Comparison of ENCODE assay signal across 9 cellular contexts in genomic region chr2:101267671-101268656, GRCh38. TPM values are rescaled to one million over a fixed set of nuclear protein-coding genes. Genes with fewer than 3 reads are reported as not detected.
DNase-seq lines count a peak whose midpoint lies in the region; ATAC-seq, FAIRE-seq and TF ChIP-seq lines count a peak whose summit lies in the region.
"Had no signal": no experiment of that assay in that cellular context is flagged by ENCODE, and none has a peak within 500 bp of the region (broad histone marks: within the 10 kb centered on the region; RNA-seq: fewer than 3 reads in every experiment).

No MANE protein-coding gene starts in this region.

- in situ Hi-C loops in K562 (cut with MboI): no loop called here

- FAIRE-seq in K562 (lab: Jason Lieb, UNC) (peak; percentile 6), small intestine (lab: Jason Lieb, UNC) (no peak)

- no peaks in the 10 kb centered on the region for H3K9me3 ChIP-seq in K562 (replicated peaks; ENCODE audit: control insufficient read depth, insufficient read depth, low read depth, low read length)
- no peaks in the 10 kb centered on the region for H3K9me3 ChIP-seq in stomach
- no peaks in the 10 kb centered on the region for H3K9me3 ChIP-seq in small intestine (ENCODE audit: control insufficient read depth, low read depth)
- H3K9me3 ChIP-seq: ascending aorta had no signal

- intact Hi-C loops in K562 (cut with micrococcal nuclease): no loop called here
- intact Hi-C loops in stomach (cut with DNase I; ENCODE audit: low total_unique reads): no loop called here

- no peak for TF ChIP-seq RAD21 in K562 (CRISPR knock-in tag; conservative IDR thresholded peaks at IDR 0.05 in 1 of 2, IDR thresholded peaks at IDR 0.05 in 1 of 2)

- TF ChIP-seq POLR2A in K562 (conservative IDR thresholded peaks at IDR 0.05) (no peak), stomach (IDR thresholded peaks at IDR 0.05) (no peak)

- no peaks in the 10 kb centered on the region for H3K9me3 Mint-ChIP-seq in activated T-cell treated with anti-CD3 and anti-CD28 coated beads, Interleukin-2, amount 50 U/mL, for 24 hours

- POLR2A ChIA-PET in K562 (lab: Yijun Ruan, JAX): interaction anchor here (1.4 kb wide), 1 partner anchor 12 kb away, joined by 3 read pairs; no protein-coding TSS in a partner anchor

- H3K36me3 ChIP-seq in K562 (ENCODE audit: control insufficient read depth, insufficient read depth, low read length) (peaks cover 93% of the 10 kb centered on the region), stomach (peaks cover 52 to 100% (median 100%) of the 10 kb centered on the region in 4 donors), small intestine (ENCODE audit: control insufficient read depth in 2 of 2, insufficient read depth in 2 of 2, low read length in 2 of 2) (peaks cover 10 to 19% of the 10 kb centered on the region in 2 donors)

- H3K4me1 Mint-ChIP-seq in activated T-cell treated with anti-CD3 and anti-CD28 coated beads, Interleukin-2, amount 50 U/mL, for 24 hours (ENCODE audit: low read depth): peaks cover 69% of the 10 kb centered on the region

- H3K27me3 ChIP-seq in K562 (ENCODE audit: control insufficient read depth in 2 of 2, insufficient read depth in 2 of 2, low read length in 2 of 2) (no peaks in the 10 kb centered on the region), stomach (no peaks in the 10 kb centered on the region), small intestine (ENCODE audit: control insufficient read depth in 2 of 2, insufficient read depth in 2 of 2, low read length in 2 of 2) (no peaks in the 10 kb centered on the region)
- H3K27me3 ChIP-seq: ascending aorta had no signal

- H3K4me3 ChIP-seq in K562: no peak overlapping the region
- H3K4me3 ChIP-seq in stomach: no peak overlapping the region
- no peak overlapping the region for H3K4me3 ChIP-seq in small intestine (ENCODE audit: low read depth in 1 of 2, low read length in 2 of 2)
- H3K4me3 ChIP-seq: ascending aorta had no signal

- H3K9me1 ChIP-seq in K562 (ENCODE audit: control insufficient read depth, insufficient read depth, low read length): no peaks in the 10 kb centered on the region

- no peaks in the 10 kb centered on the region for H4K20me1 ChIP-seq in K562 (replicated peaks; ENCODE audit: control insufficient read depth, insufficient read depth, low read length)

- no peak for DNase-seq in activated T-cell treated with anti-CD3 and anti-CD28 coated beads, Interleukin-2, amount 50 U/mL, for 24 hours
- no peak for DNase-seq in activated T-cell treated with anti-CD3 and anti-CD28 coated beads, Interleukin-2, amount 50 U/mL, for 1 hour
- no peak for DNase-seq in K562 (ENCODE audit: extremely low read depth in 1 of 4, low spot score in 3 of 4)
- no peak for DNase-seq in stomach
- DNase-seq in medulla oblongata (ENCODE audit: extremely low spot score): no peak
- DNase-seq in pons (ENCODE audit: low spot score): no peak
- DNase-seq in small intestine: no peak

- H3K79me2 ChIP-seq in K562 (ENCODE audit: control insufficient read depth, insufficient read depth, low read length): no peaks in the 10 kb centered on the region

- no peaks in the 10 kb centered on the region for H3K27me3 Mint-ChIP-seq in activated T-cell treated with anti-CD3 and anti-CD28 coated beads, Interleukin-2, amount 50 U/mL, for 24 hours

- CTCF ChIA-PET in K562 (lab: Yijun Ruan, JAX; ENCODE audit: low intra/inter-chr PET ratio): no interaction called here

- H2AFZ ChIP-seq in K562 (ENCODE audit: low read depth, low read length): no peak overlapping the region

- H3K9ac ChIP-seq in K562 (ENCODE audit: insufficient read depth in 1 of 2, low read depth in 2 of 2, low read length in 2 of 2): no peak overlapping the region

- 84% methylated on average over 15 of the region's 15 CpGs for WGBS in K562 (ENCODE audit: insufficient coverage, low coverage, missing lambda C conversion rate)
- WGBS in stomach, 5 donors: 41 to 56% (median 43%) methylated on average over 15 of the region's 15 CpGs
- WGBS in small intestine, 3 donors: 53 to 64% (median 53%) methylated on average over 15 of the region's 15 CpGs

- peak; percentile 57 for ATAC-seq in HG03064 (IDR thresholded peaks at IDR 0.05; ENCODE audit: low read depth, unreplicated experiment)
- no peak for ATAC-seq in K562

- TF ChIP-seq CTCF in K562 (IDR thresholded peaks at IDR 0.05 in 2 of 3, conservative IDR thresholded peaks at IDR 0.05 in 1 of 3; ENCODE audit: insufficient read depth in 2 of 3, low read depth in 1 of 3, low read length in 3 of 3) (no peak), stomach (IDR thresholded peaks at IDR 0.05) (no peak)

- peak overlapping the region; percentile 85 for H3K27ac Mint-ChIP-seq in activated T-cell treated with anti-CD3 and anti-CD28 coated beads, Interleukin-2, amount 50 U/mL, for 24 hours

- H3K36me3 Mint-ChIP-seq in activated T-cell treated with anti-CD3 and anti-CD28 coated beads, Interleukin-2, amount 50 U/mL, for 24 hours (ENCODE audit: low read depth): peaks cover 93% of the 10 kb centered on the region

- no peak overlapping the region for H3K4me2 ChIP-seq in K562 (ENCODE audit: insufficient read depth, low read length)

- H3K27ac ChIP-seq in K562 (ENCODE audit: extremely low read depth, low read depth, low read length): no peak overlapping the region
- H3K27ac ChIP-seq in stomach: peak overlapping the region in 3 of 5 donors; percentile 21 to 43 (median 34)
- H3K27ac ChIP-seq in small intestine (ENCODE audit: low read depth in 1 of 2, low read length in 1 of 2): no peak overlapping the region
- H3K27ac ChIP-seq: ascending aorta had no signal

- H3K4me1 ChIP-seq in K562 (replicated peaks in 1 of 2; ENCODE audit: control insufficient read depth in 2 of 2, insufficient read depth in 2 of 2, low read length in 2 of 2) (no peaks in the 10 kb centered on the region), stomach (peaks cover 7 to 47% (median 28%) of the 10 kb centered on the region in 4 donors), small intestine (ENCODE audit: control insufficient read depth in 2 of 2, insufficient read depth in 1 of 2, low read depth in 1 of 2, low read length in 1 of 2) (no peaks in the 10 kb centered on the region)
- H3K4me1 ChIP-seq: ascending aorta had no signal

- no TSS peak for BruUV-seq in K562 (replicated peaks; lab: Mats Ljungman, UMichigan)

- H3K4me3 Mint-ChIP-seq in activated T-cell treated with anti-CD3 and anti-CD28 coated beads, Interleukin-2, amount 50 U/mL, for 24 hours: no peak overlapping the region

- TF ChIP-seq EP300 in K562 (IDR thresholded peaks at IDR 0.05; ENCODE audit: low read length) (no peak), stomach (IDR thresholded peaks at IDR 0.05) (no peak)

TF ChIP-seq in K562, 482 proteins besides CTCF, POLR2A, EP300 and RAD21:
- TF ChIP-seq TCFL5 (CRISPR knock-in tag; conservative IDR thresholded peaks at IDR 0.05) (no peak), POLR2G (IDR thresholded peaks at IDR 0.05; ENCODE audit: low read depth, low read length) (0 out of 2 replicates have a peak, but pooled peaks have one; percentile 16)

RNA-seq across cellular contexts. Expression of gene CNOT11, which starts 15.3 kb away (rescaled TPM):
- 56.3 and 58.9 TPM in 2 replicates for total RNA-seq in K562 (2011; cell fraction: chromatin; rRNA removed; ENCODE audit: low replicate concordance)
- 33.7 and 34.5 TPM in 2 replicates for total RNA-seq in K562 (2011; cell fraction: nucleolus; rRNA removed)
- 34.8 and 41.8 TPM in 2 replicates for total RNA-seq in K562 (2011; cell fraction: nucleoplasm; rRNA removed)
- 44.2 and 59.8 TPM in 2 replicates for total RNA-seq in K562 (2014; rRNA removed)
- 64.2 and 70.6 TPM in 2 replicates for total RNA-seq in K562 (2014; rRNA removed; fragmentation: Illumina TruSeq; extraction: Trizol)
- total RNA-seq in K562 (2015; rRNA removed; fragmentation: Illumina TruSeq; extraction: Trizol): 91.9 and 92.9 TPM in 2 replicates
- total RNA-seq in K562 (2021): 61.5 and 66.2 TPM in 2 replicates
- polyA plus RNA-seq in K562 (2011; rRNA removed): 89.1 and 105 TPM in 2 replicates
- 53.5 and 79.9 TPM in 2 replicates for polyA plus RNA-seq in K562 (2011; cell fraction: cytosol; rRNA removed)
- 150 and 160 TPM in 2 replicates for polyA plus RNA-seq in K562 (2011; cell fraction: nucleus; rRNA removed)
- polyA plus RNA-seq in K562 (2012): 41.6 and 49.2 TPM in 2 replicates
- polyA plus RNA-seq in K562 (2014; fragmentation: Illumina TruSeq; extraction: Trizol): 114 and 163 TPM in 2 replicates
- polyA plus RNA-seq in K562 (2014; fragmentation: Nextera tagmentation; extraction: Ambion mirVana): 10 to 100 TPM; 12.7 to 13.2 TPM
- polyA plus RNA-seq in K562 (2014; rRNA removed): 54.2 and 62.2 TPM in 2 replicates
- 84.0 and 119 TPM in 2 replicates for polyA minus RNA-seq in K562 (2011; rRNA and poly(A)+ RNA removed)
- 43.2 and 58.7 TPM in 2 replicates for polyA minus RNA-seq in K562 (2011; cell fraction: cytosol; rRNA and poly(A)+ RNA removed)
- 18.7 and 22.2 TPM in 2 replicates for polyA minus RNA-seq in K562 (2011; cell fraction: nucleus; rRNA and poly(A)+ RNA removed)
- total RNA-seq in stomach: 10 to 100 TPM in 4 of 5 donors, 1 to 10 TPM in 1; 9.3 to 71.4 (median 25.3) TPM
- polyA plus RNA-seq in stomach: 10 to 100 TPM; 16.1 to 26.6 (median 21.3) TPM
- polyA plus RNA-seq in small intestine: 10 to 100 TPM; 22.4 to 29.5 (median 26.2) TPM

RNA-seq across cellular contexts. Expression of gene RNF149, which starts 40.5 kb away (rescaled TPM):
- total RNA-seq in K562 (2011; cell fraction: chromatin; rRNA removed; ENCODE audit: low replicate concordance): 82.0 and 197 TPM in 2 replicates
- 55.7 and 63.3 TPM in 2 replicates for total RNA-seq in K562 (2011; cell fraction: nucleolus; rRNA removed)
- 101 and 175 TPM in 2 replicates for total RNA-seq in K562 (2011; cell fraction: nucleoplasm; rRNA removed)
- total RNA-seq in K562 (2014; rRNA removed) (24.1 and 25.3 TPM in 2 replicates), K562 (2014; rRNA removed; fragmentation: Illumina TruSeq; extraction: Trizol) (31.5 and 36.1 TPM in 2 replicates), K562 (2015; rRNA removed; fragmentation: Illumina TruSeq; extraction: Trizol) (23.3 and 28.3 TPM in 2 replicates), K562 (2021) (21.8 and 22.8 TPM in 2 replicates), stomach (100 to 1,000 TPM in 1 of 5 donors, 10 to 100 TPM in 4; 25.7 to 154 (median 48.4) TPM)
- polyA plus RNA-seq in K562 (2011; rRNA removed) (27.2 and 28.4 TPM in 2 replicates), K562 (2014; fragmentation: Illumina TruSeq; extraction: Trizol) (17.7 and 21.3 TPM in 2 replicates), K562 (2014; fragmentation: Nextera tagmentation; extraction: Ambion mirVana) (1 to 10 TPM; 9.0 to 9.5 TPM), K562 (2014; rRNA removed) (21.0 and 23.3 TPM in 2 replicates), stomach (10 to 100 TPM; 14.8 to 34.9 (median 17.6) TPM), small intestine (10 to 100 TPM; 23.0 to 32.7 (median 24.4) TPM)
- polyA plus RNA-seq in K562 (2011; cell fraction: cytosol; rRNA removed): 8.5 and 12.5 TPM in 2 replicates
- polyA plus RNA-seq in K562 (2011; cell fraction: nucleus; rRNA removed): 34.9 and 38.9 TPM in 2 replicates
- polyA plus RNA-seq in K562 (2012): 12.4 and 17.9 TPM in 2 replicates
- 31.2 and 33.4 TPM in 2 replicates for polyA minus RNA-seq in K562 (2011; rRNA and poly(A)+ RNA removed)
- 11.4 and 13.9 TPM in 2 replicates for polyA minus RNA-seq in K562 (2011; cell fraction: cytosol; rRNA and poly(A)+ RNA removed)
- 25.7 and 42.1 TPM in 2 replicates for polyA minus RNA-seq in K562 (2011; cell fraction: nucleus; rRNA and poly(A)+ RNA removed)

Comparison
In these comparisons a context has a peak if more than half of its experiments do, and no peak if none do; other contexts are left out.
1. H3K27ac ChIP-seq: peak in stomach (3 of 5); none in K562 (single experiment) and small intestine (0 of 2).